In genomic region chr6:53979468-53980067, GRCh38 we compare ENCODE assay signal across 8 cellular contexts.
A peak's percentile ranks its signal among the peaks of the same experiment; 100 is the strongest.
DNase-seq lines count a peak whose midpoint lies in the region; ATAC-seq, FAIRE-seq and TF ChIP-seq lines count a peak whose summit lies in the region.

No MANE protein-coding gene starts in this region.

- no peaks in the 10 kb centered on the region for H3K4me1 ChIP-seq in OCI-LY3 (ENCODE audit: low read length)
- no peaks in the 10 kb centered on the region for H3K4me1 ChIP-seq in parathyroid adenoma

- peak; percentile 95 for FAIRE-seq in endometrium (lab: Jason Lieb, UNC)

- peak; percentile 58 for ATAC-seq in HG02623 (IDR thresholded peaks at IDR 0.05; ENCODE audit: unreplicated experiment)
- ATAC-seq in GM18861 (IDR thresholded peaks at IDR 0.05; ENCODE audit: unreplicated experiment), result no peak

- no peaks in the 10 kb centered on the region for H3K9me3 ChIP-seq in OCI-LY3 (ENCODE audit: insufficient read depth, low read length)
- H3K9me3 ChIP-seq in parathyroid adenoma (ENCODE audit: control insufficient read depth, low read length), result no peaks in the 10 kb centered on the region

- H3K27me3 ChIP-seq in OCI-LY3 (ENCODE audit: low read depth, low read length) (peaks cover 6% of the 10 kb centered on the region), parathyroid adenoma (ENCODE audit: control insufficient read depth, insufficient read depth, low read length) (no peaks in the 10 kb centered on the region)

- no peak overlapping the region for H2AFZ ChIP-seq in OCI-LY3 (ENCODE audit: low read depth, low read length)
- H2AFZ ChIP-seq in parathyroid adenoma, result no peak overlapping the region

- H3K27ac ChIP-seq in OCI-LY3 (ENCODE audit: low read length) (no peak overlapping the region), parathyroid adenoma (no peak overlapping the region)

- H3K9ac ChIP-seq in OCI-LY3 (ENCODE audit: low read length) (no peak overlapping the region), parathyroid adenoma (no peak overlapping the region)

- H3K4me2 ChIP-seq in OCI-LY3 (ENCODE audit: low read length), result no peak overlapping the region
- H3K4me2 ChIP-seq in parathyroid adenoma (ENCODE audit: low read length), result no peak overlapping the region

- DNase-seq in NCI-H2196 (lab: John Stamatoyannopoulos, UW; ENCODE audit: unreplicated experiment) (peak; percentile 43), NCI-H2196 treated with DMSO at 0.1 percent for 48 hours (lab: John Stamatoyannopoulos, UW; ENCODE audit: unreplicated experiment) (no peak), epidermal melanocyte (ENCODE audit: insufficient read length, low spot score) (no peak)

- peak; percentile 92 for TF ChIP-seq CTCF in OCI-LY3 (IDR thresholded peaks at IDR 0.05; ENCODE audit: low read depth, low read length)
- TF ChIP-seq CTCF in parathyroid adenoma (IDR thresholded peaks at IDR 0.05), result peak; percentile 84

- no peaks in the 10 kb centered on the region for H3K36me3 ChIP-seq in OCI-LY3 (replicated peaks; ENCODE audit: low read depth, low read length)
- H3K36me3 ChIP-seq in parathyroid adenoma (ENCODE audit: control insufficient read depth, insufficient read depth, low read length), result no peaks in the 10 kb centered on the region

- no peaks in the 10 kb centered on the region for H3K79me2 ChIP-seq in OCI-LY3 (ENCODE audit: low read length)
- H3K79me2 ChIP-seq in parathyroid adenoma, result no peaks in the 10 kb centered on the region

- H3K4me3 ChIP-seq in OCI-LY3 (ENCODE audit: low read length), result no peak overlapping the region
- H3K4me3 ChIP-seq in parathyroid adenoma (ENCODE audit: low read depth, low read length), result no peak overlapping the region

- no peaks in the 10 kb centered on the region for H4K20me1 ChIP-seq in OCI-LY3 (ENCODE audit: insufficient read depth, low read length)
